21 cellular contexts compared by ENCODE assay signal in the genomic region with DNA sequence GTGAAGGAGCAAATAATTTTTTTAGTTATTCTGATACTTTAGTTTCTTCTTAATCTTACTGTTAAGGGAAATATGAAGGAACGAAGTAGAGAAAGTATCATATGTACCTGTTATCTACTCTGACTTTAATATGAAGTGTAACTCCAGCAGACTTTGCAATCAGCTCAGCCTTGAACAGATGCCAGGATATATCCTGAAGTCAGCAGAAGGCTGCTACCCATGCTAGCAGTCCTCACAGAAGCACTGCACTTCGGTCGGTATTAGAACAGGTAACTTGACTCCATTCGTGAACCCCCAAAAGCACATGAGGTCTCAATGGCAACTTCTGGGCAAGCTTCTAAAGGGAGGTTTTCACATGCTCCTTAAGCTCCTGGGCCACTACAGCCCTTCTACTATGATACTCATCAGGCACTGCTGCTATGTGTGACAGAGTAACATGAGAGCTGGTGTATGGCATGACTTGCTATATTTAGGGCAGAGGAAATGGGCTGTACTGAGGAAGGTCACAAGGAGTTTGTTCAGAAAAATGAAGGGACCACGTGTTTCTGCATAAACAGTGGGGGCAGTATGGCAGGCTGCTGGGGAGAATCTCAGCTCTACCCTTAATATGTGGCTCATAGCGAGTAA.
DNase-seq lines count a peak whose midpoint lies in the region; FAIRE-seq and TF ChIP-seq lines count a peak whose summit lies in the region.
"Had no signal": no experiment of that assay in that cellular context is flagged by ENCODE, and none has a peak within 500 bp of the region (broad histone marks: within the 10 kb centered on the region; RNA-seq: fewer than 3 reads in every experiment).

No MANE protein-coding gene starts in this region.

- H3K36me3 ChIP-seq in small intestine (ENCODE audit: control insufficient read depth in 2 of 2, insufficient read depth in 2 of 2, low read length in 2 of 2) (no peaks in the 10 kb centered on the region), mammary epithelial cell (ENCODE audit: insufficient read depth, low read length) (no peaks in the 10 kb centered on the region)
- H3K36me3 ChIP-seq: uterus had no signal

- no peak overlapping the region for H2BK5ac ChIP-seq in H9 (ENCODE audit: insufficient read length, low read length)

- WGBS in small intestine, 3 donors = 42 to 67% (median 45%) methylated on average over 6 of the region's 6 CpGs
- WGBS in H9 (ENCODE audit: extremely low coverage, insufficient read length, low lambda C conversion rate) = no CpG with 5 or more reads among the region's 6 CpGs
- 91% methylated on average over 6 of the region's 6 CpGs for WGBS in mammary epithelial cell (ENCODE audit: low coverage, missing lambda C conversion rate)

- H2AFZ ChIP-seq in H9 (ENCODE audit: low read length) (no peak overlapping the region), mammary epithelial cell (ENCODE audit: low read depth, low read length) (no peak overlapping the region)

- no peaks in the 10 kb centered on the region for H3K9me3 ChIP-seq in small intestine (ENCODE audit: control insufficient read depth, low read depth)
- H3K9me3 ChIP-seq in H9 (ENCODE audit: control insufficient read depth, low read depth, low read length) = no peaks in the 10 kb centered on the region
- H3K9me3 ChIP-seq in mammary epithelial cell (replicated peaks; ENCODE audit: insufficient read depth, low read length) = no peaks in the 10 kb centered on the region
- H3K9me3 ChIP-seq: Peyer's patch, uterus had no signal

- no peak overlapping the region for H3K4me3 ChIP-seq in small intestine (ENCODE audit: low read depth in 1 of 2, low read length in 2 of 2)
- no peak overlapping the region for H3K4me3 ChIP-seq in mammary epithelial cell (replicated peaks in 1 of 3; ENCODE audit: insufficient read depth in 1 of 3, low read depth in 2 of 3, low read length in 3 of 3)
- H3K4me3 ChIP-seq: Peyer's patch, uterus had no signal

- H4K91ac ChIP-seq in H9 (ENCODE audit: insufficient read length, low read depth, low read length) = no peak overlapping the region

- no peak overlapping the region for H3K23ac ChIP-seq in H9 (ENCODE audit: insufficient read length, low read depth, low read length)

- H3K27me3 Mint-ChIP-seq in activated T-helper 2 cell treated with anti-CD3 and anti-CD28 coated beads, Interferon-gamma antibody, Interleukin-2, Interleukin-4, amounts not matched to agents 10 μg/mL and 5 μg/mL and 100 μg/mL, durations not matched to agents 14 hours and 24 hours and 36 hours (ENCODE audit: low read depth) = no peaks in the 10 kb centered on the region
- H3K27me3 Mint-ChIP-seq in H9 (ENCODE audit: low read depth) = peaks cover 7% of the 10 kb centered on the region
- H3K27me3 Mint-ChIP-seq: B cell; effector memory CD8-positive, alpha-beta T cell; IgD-negative memory B cell had no signal

- no peaks in the 10 kb centered on the region for H3K9me3 Mint-ChIP-seq in activated T-helper 2 cell treated with anti-CD3 and anti-CD28 coated beads, Interferon-gamma antibody, Interleukin-2, Interleukin-4, amounts not matched to agents 10 μg/mL and 5 μg/mL and 100 μg/mL, durations not matched to agents 14 hours and 24 hours and 36 hours
- H3K9me3 Mint-ChIP-seq in H9 = no peaks in the 10 kb centered on the region
- H3K9me3 Mint-ChIP-seq: activated naive CD4-positive, alpha-beta T cell treated with anti-CD3 and anti-CD28 coated beads, Interleukin-2, amount 50 U/mL, for 72 hours; activated T-helper 1 cell treated with anti-CD3 and anti-CD28 coated beads, Interleukin-12 subunit alpha, Interleukin-12 subunit beta, Interleukin-2, Interleukin-4 antibody, amounts not matched to agents 30 ng/mL and 10 ng/mL and 1 ng/mL, durations not matched to agents 14 hours and 24 hours and 36 hours; HFFc6 had no signal

- DNase-seq in NCI-H82 (lab: John Stamatoyannopoulos, UW) = peak; percentile 17
- no peak for DNase-seq in NCI-H82 treated with DMSO at 0.1 percent for 48 hours (lab: John Stamatoyannopoulos, UW; ENCODE audit: unreplicated experiment)
- peak; percentile 72 for DNase-seq in RPMI8226
- peak; percentile 48 for DNase-seq in small intestine
- no peak for DNase-seq in activated T-helper 2 cell treated with anti-CD3 and anti-CD28 coated beads, Interferon-gamma antibody, Interleukin-2, Interleukin-4, amounts not matched to agents 10 μg/mL and 5 μg/mL and 100 μg/mL, durations not matched to agents 14 hours and 24 hours and 36 hours (ENCODE audit: low spot score)
- no peak for DNase-seq in H9
- no peak for DNase-seq in mammary epithelial cell
- DNase-seq: effector memory CD8-positive, alpha-beta T cell; glutamatergic neuron; HFFc6; NCI-H187 treated with DMSO at 0.1 percent for 48 hours; NCI-H2227 treated with DMSO at 0.1 percent for 48 hours; Peyer's patch; substantia nigra; uterus had no signal

- H3K4me1 ChIP-seq in small intestine (ENCODE audit: control insufficient read depth in 2 of 2, insufficient read depth in 1 of 2, low read depth in 1 of 2, low read length in 1 of 2) (no peaks in the 10 kb centered on the region), H9 (ENCODE audit: insufficient read depth, low read length) (no peaks in the 10 kb centered on the region), mammary epithelial cell (ENCODE audit: insufficient read depth, low read length) (no peaks in the 10 kb centered on the region)
- H3K4me1 ChIP-seq: Peyer's patch, uterus had no signal

- in situ Hi-C loops in mammary epithelial cell (cut with MboI; ENCODE audit: low sequenced_read_pairs in 2 of 2) = no loop called here

- H3K9ac ChIP-seq in H9 (ENCODE audit: extremely low read depth, insufficient read length, low read length) (no peak overlapping the region), mammary epithelial cell (ENCODE audit: insufficient read depth, low read length) (no peak overlapping the region)

- no peak overlapping the region for H2BK120ac ChIP-seq in H9 (ENCODE audit: low read depth, low read length, poor library complexity, severe bottlenecking)

- no peak overlapping the region for H3K4ac ChIP-seq in H9 (ENCODE audit: low read depth, low read length)

- dilution Hi-C loops in mammary epithelial cell (cut with HindIII; ENCODE audit: low sequenced_read_pairs) = no loop called here

- H3K27ac Mint-ChIP-seq in activated T-helper 2 cell treated with anti-CD3 and anti-CD28 coated beads, Interferon-gamma antibody, Interleukin-2, Interleukin-4, amounts not matched to agents 10 μg/mL and 5 μg/mL and 100 μg/mL, durations not matched to agents 14 hours and 24 hours and 36 hours = no peak overlapping the region
- H3K27ac Mint-ChIP-seq in H9 = no peak overlapping the region
- H3K27ac Mint-ChIP-seq: activated naive CD4-positive, alpha-beta T cell treated with anti-CD3 and anti-CD28 coated beads, Interleukin-2, amount 50 U/mL, for 72 hours; activated T-helper 1 cell treated with anti-CD3 and anti-CD28 coated beads, Interleukin-12 subunit alpha, Interleukin-12 subunit beta, Interleukin-2, Interleukin-4 antibody, amounts not matched to agents 30 ng/mL and 10 ng/mL and 1 ng/mL, durations not matched to agents 14 hours and 24 hours and 36 hours; B cell; effector memory CD8-positive, alpha-beta T cell; HFFc6; IgD-negative memory B cell had no signal

- no peaks in the 10 kb centered on the region for H3K79me1 ChIP-seq in H9 (ENCODE audit: insufficient read depth, low read depth, low read length, poor library complexity, severe bottlenecking)

- no peaks in the 10 kb centered on the region for H3K4me1 Mint-ChIP-seq in activated T-helper 2 cell treated with anti-CD3 and anti-CD28 coated beads, Interferon-gamma antibody, Interleukin-2, Interleukin-4, amounts not matched to agents 10 μg/mL and 5 μg/mL and 100 μg/mL, durations not matched to agents 14 hours and 24 hours and 36 hours (ENCODE audit: low read depth)
- peaks cover 16% of the 10 kb centered on the region in 2 experiments for H3K4me1 Mint-ChIP-seq in H9
- H3K4me1 Mint-ChIP-seq: B cell, IgD-negative memory B cell had no signal

- H3K23me2 ChIP-seq in H9 (ENCODE audit: insufficient read length, low read depth, low read length, poor library complexity, severe bottlenecking) = no peaks in the 10 kb centered on the region

- peak; percentile 75 for FAIRE-seq in islet of Langerhans (lab: Jason Lieb, UNC)
- no peak for FAIRE-seq in small intestine (lab: Jason Lieb, UNC)
- FAIRE-seq: astrocyte had no signal

- no peak overlapping the region for H3K56ac ChIP-seq in H9 (ENCODE audit: insufficient read length, low read depth, low read length)

- H3K4me2 ChIP-seq in H9 (ENCODE audit: insufficient read depth, insufficient read length, low read length) (no peak overlapping the region), mammary epithelial cell (ENCODE audit: insufficient read depth, low read depth, low read length) (no peak overlapping the region)

- no peak overlapping the region for H4K8ac ChIP-seq in H9 (replicated peaks; ENCODE audit: insufficient read length, low read depth, low read length)

- H4K20me1 ChIP-seq in H9 (ENCODE audit: control insufficient read depth, insufficient read depth, insufficient read length) = no peaks in the 10 kb centered on the region
- no peaks in the 10 kb centered on the region for H4K20me1 ChIP-seq in mammary epithelial cell (ENCODE audit: insufficient read depth, low read length)

- H3K27me3 ChIP-seq in small intestine (ENCODE audit: control insufficient read depth in 2 of 2, insufficient read depth in 2 of 2, low read length in 2 of 2) = no peaks in the 10 kb centered on the region
- H3K27me3 ChIP-seq in H9 (ENCODE audit: insufficient read depth, low read length) = no peaks in the 10 kb centered on the region
- no peaks in the 10 kb centered on the region for H3K27me3 ChIP-seq in mammary epithelial cell (ENCODE audit: insufficient read depth, low read length)
- H3K27me3 ChIP-seq: Peyer's patch, uterus had no signal

- intact Hi-C loops in activated T-helper 2 cell treated with anti-CD3 and anti-CD28 coated beads, Interferon-gamma antibody, Interleukin-2, Interleukin-4, amounts not matched to agents 10 μg/mL and 5 μg/mL and 100 μg/mL, durations not matched to agents 14 hours and 24 hours and 36 hours (cut with micrococcal nuclease) = no loop called here
- intact Hi-C loops in mammary epithelial cell (cut with micrococcal nuclease) = no loop called here

- no peak overlapping the region for H3K18ac ChIP-seq in H9 (ENCODE audit: insufficient read length, low read depth, low read length)

- H2BK15ac ChIP-seq in H9 (ENCODE audit: low read depth, low read length) = no peak overlapping the region

- H4K5ac ChIP-seq in H9 (ENCODE audit: insufficient read length, low read depth, low read length) = no peak overlapping the region

- no TSS peak for BruUV-seq in mammary epithelial cell (replicated peaks; lab: Mats Ljungman, UMichigan)

- H2BK20ac ChIP-seq in H9 (ENCODE audit: low read depth, low read length, poor library complexity, severe bottlenecking) = no peak overlapping the region

- H3T11ph ChIP-seq in H9 (ENCODE audit: low read length) = no peak overlapping the region

- H2AK5ac ChIP-seq in H9 (ENCODE audit: insufficient read length, low read length) = no peak overlapping the region

- no peaks in the 10 kb centered on the region for H3K36me3 Mint-ChIP-seq in activated T-helper 2 cell treated with anti-CD3 and anti-CD28 coated beads, Interferon-gamma antibody, Interleukin-2, Interleukin-4, amounts not matched to agents 10 μg/mL and 5 μg/mL and 100 μg/mL, durations not matched to agents 14 hours and 24 hours and 36 hours (ENCODE audit: low read depth)
- no peaks in the 10 kb centered on the region for H3K36me3 Mint-ChIP-seq in H9 (ENCODE audit: insufficient read depth in 1 of 3, low read depth in 3 of 3)
- H3K36me3 Mint-ChIP-seq: activated naive CD4-positive, alpha-beta T cell treated with anti-CD3 and anti-CD28 coated beads, Interleukin-2, amount 50 U/mL, for 72 hours had no signal

- no peak overlapping the region for H2BK12ac ChIP-seq in H9 (ENCODE audit: insufficient read length, low read depth, low read length)

- H3K14ac ChIP-seq in H9 (ENCODE audit: insufficient read depth, low read length) = no peak overlapping the region

- H3K27ac ChIP-seq in small intestine (ENCODE audit: low read depth in 1 of 2, low read length in 1 of 2) = no peak overlapping the region
- no peak overlapping the region for H3K27ac ChIP-seq in H9 (ENCODE audit: insufficient read length, low read depth, low read length)
- H3K27ac ChIP-seq in mammary epithelial cell (ENCODE audit: insufficient read depth, low read depth, low read length) = no peak overlapping the region
- H3K27ac ChIP-seq: Peyer's patch, uterus had no signal

- no peaks in the 10 kb centered on the region for H3K79me2 ChIP-seq in H9 (ENCODE audit: insufficient read depth, low read length)
- H3K79me2 ChIP-seq in mammary epithelial cell (ENCODE audit: insufficient read depth, low read length) = no peaks in the 10 kb centered on the region

- CTCF ChIA-PET in mammary epithelial cell (lab: Charles Lee; ENCODE audit: low non-redundant PET) = no interaction called here

- TF ChIP-seq CTCF in H9 (conservative IDR thresholded peaks at IDR 0.05) (no peak), mammary epithelial cell (conservative IDR thresholded peaks at IDR 0.05 in 1 of 2, IDR thresholded peaks at IDR 0.05 in 1 of 2; ENCODE audit: extremely low read depth in 1 of 2, insufficient read depth in 1 of 2, low read depth in 1 of 2, low read length in 2 of 2) (no peak)

- no peak overlapping the region for H3K4me3 Mint-ChIP-seq in activated T-helper 2 cell treated with anti-CD3 and anti-CD28 coated beads, Interferon-gamma antibody, Interleukin-2, Interleukin-4, amounts not matched to agents 10 μg/mL and 5 μg/mL and 100 μg/mL, durations not matched to agents 14 hours and 24 hours and 36 hours (ENCODE audit: low read depth)
- H3K4me3 Mint-ChIP-seq in H9 = no peak overlapping the region
- H3K4me3 Mint-ChIP-seq: activated T-helper 1 cell treated with anti-CD3 and anti-CD28 coated beads, Interleukin-12 subunit alpha, Interleukin-12 subunit beta, Interleukin-2, Interleukin-4 antibody, amounts not matched to agents 30 ng/mL and 10 ng/mL and 1 ng/mL, durations not matched to agents 14 hours and 24 hours and 36 hours; B cell; effector memory CD8-positive, alpha-beta T cell; HFFc6; IgD-negative memory B cell had no signal

Comparison
In these comparisons a context has a peak if more than half of its experiments do, and no peak if none do; other contexts are left out.
1. DNase-seq: peak in NCI-H82 (single experiment), RPMI8226 (single experiment) and small intestine (single experiment); none in NCI-H82 treated with DMSO at 0.1 percent for 48 hours (single experiment), activated T-helper 2 cell treated with anti-CD3 and anti-CD28 coated beads, Interferon-gamma antibody, Interleukin-2, Interleukin-4, amounts not matched to agents 10 μg/mL and 5 μg/mL and 100 μg/mL, durations not matched to agents 14 hours and 24 hours and 36 hours (single experiment), H9 (single experiment) and mammary epithelial cell (single experiment).